20 cellular contexts compared by ENCODE assay signal in genomic region chr2:215961981-215962380, GRCh38. TPM values are rescaled to one million over a fixed set of nuclear protein-coding genes. Genes with fewer than 3 reads are reported as not detected.
A peak's percentile ranks its signal among the peaks of the same experiment; 100 is the strongest.
DNase-seq lines count a peak whose midpoint lies in the region; ATAC-seq and TF ChIP-seq lines count a peak whose summit lies in the region.
"Had no signal": no experiment of that assay in that cellular context is flagged by ENCODE, and none has a peak within 500 bp of the region (broad histone marks: within the 10 kb centered on the region; RNA-seq: fewer than 3 reads in every experiment).

No MANE protein-coding gene starts in this region.

- H3K27ac Mint-ChIP-seq in CD8-positive, alpha-beta T cell: no peak overlapping the region
- H3K27ac Mint-ChIP-seq: CD4-positive, alpha-beta T cell; IgD-negative memory B cell had no signal

- H3K27me3 Mint-ChIP-seq in CD8-positive, alpha-beta T cell (ENCODE audit: low read depth): no peaks in the 10 kb centered on the region
- H3K27me3 Mint-ChIP-seq: CD4-positive, alpha-beta T cell; IgD-negative memory B cell had no signal

- POLR2A ChIA-PET in CD8-positive, alpha-beta T cell (lab: Charles Lee): no interaction called here

- WGBS in testis, 2 donors: 62 to 75% methylated on average over 5 of the region's 5 CpGs

- no peak for ATAC-seq in HG03342 (IDR thresholded peaks at IDR 0.05; ENCODE audit: unreplicated experiment)
- ATAC-seq in CD8-positive, alpha-beta T cell: no peak
- ATAC-seq: HCT116, Right ventricle myocardium inferior had no signal

- H3K36me3 ChIP-seq in WERI-Rb-1 (peaks cover 13% of the 10 kb centered on the region), testis (ENCODE audit: low read depth, missing control alignments) (no peaks in the 10 kb centered on the region)
- no peaks in the 10 kb centered on the region for H3K36me3 ChIP-seq in CD8-positive, alpha-beta T cell (ENCODE audit: insufficient read depth, low read length)
- H3K36me3 ChIP-seq: SJSA1 had no signal

- intact Hi-C loops in testis (cut with DNase I; ENCODE audit: low total_unique reads): no loop called here
- intact Hi-C loops in CD8-positive, alpha-beta T cell (cut with DNase I, micrococcal nuclease): no loop called here

- peak overlapping the region; percentile 1; the same call in 1 of the 2 replicates for H3K4me3 ChIP-seq in WERI-Rb-1 (ENCODE audit: low read depth, low read length)
- no peak overlapping the region for H3K4me3 ChIP-seq in testis
- no peak overlapping the region for H3K4me3 ChIP-seq in CD8-positive, alpha-beta T cell (ENCODE audit: low read depth, low read length)
- H3K4me3 ChIP-seq: SJSA1 had no signal

- no peak for TF ChIP-seq POLR2A in testis (IDR thresholded peaks at IDR 0.05)

- no peaks in the 10 kb centered on the region for H3K9me3 Mint-ChIP-seq in CD8-positive, alpha-beta T cell
- H3K9me3 Mint-ChIP-seq: CD4-positive, alpha-beta T cell; IgD-negative memory B cell had no signal

- H3K9me3 ChIP-seq in WERI-Rb-1 (ENCODE audit: severe bottlenecking): no peaks in the 10 kb centered on the region
- no peaks in the 10 kb centered on the region for H3K9me3 ChIP-seq in testis
- H3K9me3 ChIP-seq in CD8-positive, alpha-beta T cell (ENCODE audit: low read length): no peaks in the 10 kb centered on the region
- H3K9me3 ChIP-seq: Caco-2, SJSA1 had no signal

- TF ChIP-seq CTCF in WERI-Rb-1 (IDR thresholded peaks at IDR 0.05; ENCODE audit: low read depth, low read length): no peak
- no peak for TF ChIP-seq CTCF in testis (IDR thresholded peaks at IDR 0.05)
- TF ChIP-seq CTCF in CD8-positive, alpha-beta T cell (IDR thresholded peaks at IDR 0.05): no peak

- H3K27ac ChIP-seq in WERI-Rb-1 (peak overlapping the region; percentile 86), testis (peak overlapping the region; percentile 55 to 74)
- H3K27ac ChIP-seq in CD8-positive, alpha-beta T cell (ENCODE audit: low read depth, low read length): no peak overlapping the region
- H3K27ac ChIP-seq: SJSA1 had no signal

- H3K27me3 ChIP-seq in WERI-Rb-1 (ENCODE audit: insufficient read depth, low read depth, severe bottlenecking): no peaks in the 10 kb centered on the region
- H3K27me3 ChIP-seq in testis: no peaks in the 10 kb centered on the region
- H3K27me3 ChIP-seq in CD8-positive, alpha-beta T cell (ENCODE audit: insufficient read depth, low read length): no peaks in the 10 kb centered on the region
- H3K27me3 ChIP-seq: SJSA1 had no signal

- H3K4me1 ChIP-seq in testis: peaks cover 11% of the 10 kb centered on the region
- no peaks in the 10 kb centered on the region for H3K4me1 ChIP-seq in CD8-positive, alpha-beta T cell (ENCODE audit: insufficient read depth, low read length)
- H3K4me1 ChIP-seq: Caco-2, SJSA1 had no signal

- CTCF ChIA-PET in CD8-positive, alpha-beta T cell (lab: Charles Lee): interaction anchor here (2.0 kb wide), 1 partner anchor 12 kb away, joined by 9 read pairs; no protein-coding TSS in a partner anchor

- no peak overlapping the region for H3K4me3 Mint-ChIP-seq in CD8-positive, alpha-beta T cell
- H3K4me3 Mint-ChIP-seq: CD4-positive, alpha-beta T cell; IgD-negative memory B cell had no signal

- peak; percentile 67 for DNase-seq in WERI-Rb-1
- DNase-seq in cerebellar nuclear complex (lab: John Stamatoyannopoulos, UW): peak; percentile 2 to 17
- DNase-seq in renal cortical epithelial cell (ENCODE audit: low read depth): peak; percentile 22
- DNase-seq in testis: no peak
- DNase-seq in NCI-H1105 (lab: John Stamatoyannopoulos, UW): no peak
- DNase-seq in A172 (ENCODE audit: low spot score): no peak
- DNase-seq in CD8-positive, alpha-beta T cell: no peak
- DNase-seq: Caco-2; CD4-positive, alpha-beta T cell; DND-41; GOT3; NCI-H1105 treated with DMSO at 0.1 percent for 48 hours; NCI-H1694; NCI-H2081; NCI-H524 treated with DMSO at 0.1 percent for 48 hours had no signal

- H3K4me1 Mint-ChIP-seq in CD8-positive, alpha-beta T cell (ENCODE audit: low read depth): peaks cover 5% of the 10 kb centered on the region

- H3K36me3 Mint-ChIP-seq in CD8-positive, alpha-beta T cell: peaks cover 31% of the 10 kb centered on the region

RNA-seq across cellular contexts. Expression of gene MREG, which starts 51.4 kb away (rescaled TPM):
- 1.9 and 13.7 TPM in 2 replicates for total RNA-seq in renal cortical epithelial cell
- 1 to 10 TPM; 4.3 to 5.2 TPM for total RNA-seq in testis
- polyA plus RNA-seq in testis (ENCODE audit: insufficient read depth, low read depth, low replicate concordance): 3.0 TPM
- 8.9 and 14.1 TPM in 2 replicates for total RNA-seq in A172 (2014; rRNA removed; shearing (Covaris generic))
- total RNA-seq in CD8-positive, alpha-beta T cell: 1 to 10 TPM; 3.2 to 3.6 TPM

Comparison
In these comparisons a context has a peak if more than half of its experiments do, and no peak if none do; other contexts are left out.
1. DNase-seq: peak in WERI-Rb-1 (single experiment), cerebellar nuclear complex (2 of 2) and renal cortical epithelial cell (single experiment); none in testis (single experiment), NCI-H1105 (single experiment), A172 (single experiment) and CD8-positive, alpha-beta T cell (0 of 7).